Comparison of ENCODE assay signal across 19 cellular contexts in the genomic region with DNA sequence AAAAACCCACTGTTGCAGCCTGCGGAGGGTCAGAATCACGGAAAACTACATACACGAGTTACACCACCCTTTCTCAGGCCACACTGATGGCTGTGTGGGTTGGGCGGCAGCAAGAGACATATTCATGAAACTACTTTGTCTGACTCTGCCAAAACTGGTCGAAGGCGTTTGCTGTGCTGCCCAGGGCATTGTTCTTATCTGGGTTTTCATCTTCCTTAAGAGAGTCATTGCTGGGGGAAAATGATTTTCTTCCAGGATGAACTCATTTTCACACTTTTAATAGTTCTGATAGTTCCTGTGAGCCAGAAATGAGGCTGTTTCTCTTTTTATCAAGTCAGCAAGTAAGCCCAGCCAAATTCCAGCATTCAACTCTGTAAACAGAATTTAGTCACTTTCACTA. TPM values are rescaled to one million over a fixed set of nuclear protein-coding genes. Genes with fewer than 3 reads are reported as not detected.
A peak's percentile ranks its signal among the peaks of the same experiment; 100 is the strongest.
DNase-seq lines count a peak whose midpoint lies in the region; ATAC-seq and TF ChIP-seq lines count a peak whose summit lies in the region.
"Had no signal": no experiment of that assay in that cellular context is flagged by ENCODE, and none has a peak within 500 bp of the region (broad histone marks: within the 10 kb centered on the region; RNA-seq: fewer than 3 reads in every experiment).

No MANE protein-coding gene starts in this region.

- no peak overlapping the region for H3K23ac ChIP-seq in mesenchymal stem cell (ENCODE audit: low read length in 2 of 2)

- no peak overlapping the region for H2BK120ac ChIP-seq in mesenchymal stem cell (ENCODE audit: low read depth, low read length)

- no peak overlapping the region for H2BK5ac ChIP-seq in mesenchymal stem cell (ENCODE audit: low read depth, low read length, poor library complexity, severe bottlenecking)

- peaks cover 9% of the 10 kb centered on the region for H3K4me1 Mint-ChIP-seq in MCF 10A (ENCODE audit: insufficient read depth, unreplicated experiment)
- H3K4me1 Mint-ChIP-seq: naive thymus-derived CD8-positive, alpha-beta T cell had no signal

- H2AK5ac ChIP-seq in mesenchymal stem cell (ENCODE audit: low read length, severe bottlenecking) = no peak overlapping the region

- no peak overlapping the region for H2AFZ ChIP-seq in mesenchymal stem cell (ENCODE audit: low read depth, low read length)

- H3K27me3 Mint-ChIP-seq in MCF 10A (ENCODE audit: insufficient read depth, unreplicated experiment) = no peaks in the 10 kb centered on the region

- no peak for TF ChIP-seq POLR2A in breast epithelium (IDR thresholded peaks at IDR 0.05)
- TF ChIP-seq POLR2A in gastrocnemius medialis (IDR thresholded peaks at IDR 0.05) = no peak

- DNase-seq in MCF 10A (ENCODE audit: unreplicated experiment) (peak; percentile 0), breast epithelium (ENCODE audit: low spot score in 2 of 2) (no peak), mesenchymal stem cell (peak; percentile 4), gastrocnemius medialis (no peak)
- no peak for DNase-seq in stimulated activated CD4-positive, alpha-beta T cell treated with anti-CD3 and anti-CD28 coated beads, Interleukin-15, amount 100 ng/mL, for 24 hours
- DNase-seq: activated gamma-delta T cell treated with Interleukin-2 at 50 U/mL for 16 hours; COR-L47; H7; Kasumi-1; left colon; naive thymus-derived CD8-positive, alpha-beta T cell; NCI-H2029; Right ventricle myocardium superior; sigmoid colon; stimulated activated naive CD4-positive, alpha-beta T cell treated with Interleukin-2 at 50 U/mL for 16 hours had no signal

- TF ChIP-seq CTCF in MCF 10A (IDR thresholded peaks at IDR 0.05; ENCODE audit: unreplicated experiment) = no peak
- no peak for TF ChIP-seq CTCF in breast epithelium (IDR thresholded peaks at IDR 0.05)
- no peak for TF ChIP-seq CTCF in gastrocnemius medialis (IDR thresholded peaks at IDR 0.05 in 4 of 5, conservative IDR thresholded peaks at IDR 0.05 in 1 of 5)

- BruUV-seq in MCF 10A (replicated peaks; lab: Mats Ljungman, UMichigan) = no TSS peak

- H2BK12ac ChIP-seq in mesenchymal stem cell (ENCODE audit: low read length in 2 of 2) = no peak overlapping the region

- intact Hi-C loops in MCF 10A (cut with micrococcal nuclease) = no loop called here
- intact Hi-C loops in breast epithelium (cut with DNase I; ENCODE audit: low total_unique reads) = no loop called here
- intact Hi-C loops in gastrocnemius medialis (cut with DNase I; ENCODE audit: low total_unique reads) = no loop called here

- no peaks in the 10 kb centered on the region for H3K79me1 ChIP-seq in mesenchymal stem cell (replicated peaks; ENCODE audit: low read length, poor library complexity, severe bottlenecking)

- H3K27ac ChIP-seq in breast epithelium (no peak overlapping the region), ectodermal cell (ENCODE audit: insufficient read depth, low read depth, low read length, poor library complexity, severe bottlenecking) (peak overlapping the region; percentile 22), mesenchymal stem cell (ENCODE audit: low read length, poor library complexity, severe bottlenecking) (no peak overlapping the region), gastrocnemius medialis (no peak overlapping the region)
- H3K27ac ChIP-seq: sigmoid colon had no signal

- H3K36me3 ChIP-seq in breast epithelium (no peaks in the 10 kb centered on the region), ectodermal cell (ENCODE audit: control insufficient read depth, insufficient read depth, low read length) (no peaks in the 10 kb centered on the region), mesenchymal stem cell (ENCODE audit: control insufficient read depth in 1 of 2, insufficient read depth in 2 of 2, low read depth in 1 of 2, low read length in 2 of 2) (no peaks in the 10 kb centered on the region), gastrocnemius medialis (no peaks in the 10 kb centered on the region)
- H3K36me3 ChIP-seq: sigmoid colon had no signal

- no peak overlapping the region for H2BK15ac ChIP-seq in mesenchymal stem cell (ENCODE audit: low read depth, poor library complexity, severe bottlenecking)

- no peak overlapping the region for H4K8ac ChIP-seq in mesenchymal stem cell (ENCODE audit: low read length)

- no peak overlapping the region for H3K4me2 ChIP-seq in mesenchymal stem cell (ENCODE audit: low read length, poor library complexity, severe bottlenecking)

- H3K14ac ChIP-seq in mesenchymal stem cell (ENCODE audit: low read length in 2 of 2) = no peak overlapping the region

- H3K4ac ChIP-seq in mesenchymal stem cell (ENCODE audit: low read depth in 1 of 2, low read length in 2 of 2) = no peak overlapping the region

- no peak overlapping the region for H3K18ac ChIP-seq in mesenchymal stem cell (ENCODE audit: low read depth in 1 of 2, low read length in 2 of 2)

- no peak overlapping the region for H4K91ac ChIP-seq in mesenchymal stem cell (ENCODE audit: low read length)

- no peaks in the 10 kb centered on the region for H3K36me3 Mint-ChIP-seq in MCF 10A (ENCODE audit: insufficient read depth, unreplicated experiment)
- H3K36me3 Mint-ChIP-seq: naive thymus-derived CD8-positive, alpha-beta T cell had no signal

- peak overlapping the region; percentile 43 for H3K9ac ChIP-seq in mesenchymal stem cell (ENCODE audit: low read length)

- whole genome bisulfite sequencing in ectodermal cell, 2 experiments = 71 to 76% methylated on average over 6 of the region's 6 CpGs
- 76% methylated on average over 6 of the region's 6 CpGs for WGBS in mesenchymal stem cell

- peaks cover 0 to 9% of the 10 kb centered on the region in 2 donors for H3K27me3 ChIP-seq in breast epithelium
- no peaks in the 10 kb centered on the region for H3K27me3 ChIP-seq in ectodermal cell (ENCODE audit: control insufficient read depth, insufficient read depth, low read length, poor library complexity, severe bottlenecking)
- H3K27me3 ChIP-seq in mesenchymal stem cell (ENCODE audit: control insufficient read depth in 1 of 2, insufficient read depth in 1 of 2, low read length in 2 of 2) = peaks cover 0 to 3% of the 10 kb centered on the region in 2 experiments
- H3K27me3 ChIP-seq in gastrocnemius medialis = no peaks in the 10 kb centered on the region
- H3K27me3 ChIP-seq: dorsolateral prefrontal cortex, sigmoid colon had no signal

- POLR2A ChIA-PET in MCF 10A (lab: Yijun Ruan, JAX) = interaction anchor here (1.5 kb wide), 1 partner anchor 85 kb away, joined by 3 read pairs; no protein-coding TSS in a partner anchor

- CTCF ChIA-PET in MCF 10A (lab: Yijun Ruan, JAX) = no interaction called here

- no peak overlapping the region for H3K27ac Mint-ChIP-seq in MCF 10A (ENCODE audit: low read depth, unreplicated experiment)
- H3K27ac Mint-ChIP-seq: naive thymus-derived CD8-positive, alpha-beta T cell had no signal

- H3K4me1 ChIP-seq in breast epithelium (no peaks in the 10 kb centered on the region), ectodermal cell (ENCODE audit: control insufficient read depth, insufficient read depth, low read length) (peaks cover 77% of the 10 kb centered on the region), mesenchymal stem cell (ENCODE audit: control insufficient read depth, insufficient read depth, low read depth, low read length) (peaks cover 4% of the 10 kb centered on the region), gastrocnemius medialis (no peaks in the 10 kb centered on the region)
- H3K4me1 ChIP-seq: sigmoid colon had no signal

- in situ Hi-C loops in gastrocnemius medialis (cut with MboI; ENCODE audit: low sequenced_read_pairs in 4 of 4) = no loop called here

- no peaks in the 10 kb centered on the region for H3K9me3 Mint-ChIP-seq in MCF 10A (ENCODE audit: unreplicated experiment)
- H3K9me3 Mint-ChIP-seq: naive thymus-derived CD8-positive, alpha-beta T cell had no signal

- H3K9me3 ChIP-seq in breast epithelium (no peaks in the 10 kb centered on the region), ectodermal cell (ENCODE audit: control insufficient read depth, low read length) (no peaks in the 10 kb centered on the region), mesenchymal stem cell (ENCODE audit: control insufficient read depth, low read length) (no peaks in the 10 kb centered on the region), gastrocnemius medialis (no peaks in the 10 kb centered on the region)
- H3K9me3 ChIP-seq: sigmoid colon had no signal

- H3K4me3 Mint-ChIP-seq in MCF 10A (ENCODE audit: unreplicated experiment) = no peak overlapping the region
- H3K4me3 Mint-ChIP-seq: naive thymus-derived CD8-positive, alpha-beta T cell had no signal

- ATAC-seq in GM21786 (IDR thresholded peaks at IDR 0.05; ENCODE audit: unreplicated experiment) = no peak
- ATAC-seq in GM18502 (IDR thresholded peaks at IDR 0.05; ENCODE audit: poor library complexity, unreplicated experiment) = no peak
- no peak for ATAC-seq in gastrocnemius medialis
- ATAC-seq: left colon; naive thymus-derived CD8-positive, alpha-beta T cell had no signal

- H3K4me3 ChIP-seq in breast epithelium (peak overlapping the region in 1 of 3 donors; percentile 19), ectodermal cell (ENCODE audit: insufficient read depth, low read depth, low read length) (no peak overlapping the region), mesenchymal stem cell (ENCODE audit: insufficient read depth in 1 of 2, low read depth in 1 of 2, low read length in 2 of 2) (no peak overlapping the region), gastrocnemius medialis (no peak overlapping the region)
- H3K4me3 ChIP-seq: dorsolateral prefrontal cortex, sigmoid colon had no signal

RNA-seq across cellular contexts. Expression of a gene that starts 47.6 kb away (rescaled TPM):
- total RNA-seq in MCF 10A (2022) (0.05 TPM in 2 replicates), breast epithelium (under 1 TPM in 2 of 3 donors, not detected in 1; under 0.01 TPM), gastrocnemius medialis (not detected)
- polyA plus RNA-seq in ectodermal cell (2013, experiment 1 of 4) = 75.5 TPM
- 94.6 TPM for polyA plus RNA-seq in ectodermal cell (2013, experiment 2 of 4)
- polyA plus RNA-seq in ectodermal cell (2013, experiment 3 of 4) = 44.5 TPM
- polyA plus RNA-seq in ectodermal cell (2013, experiment 4 of 4) = 48.2 TPM
- polyA plus RNA-seq in mesenchymal stem cell (2013, experiment 1 of 2) = not detected
- polyA plus RNA-seq in mesenchymal stem cell (2013, experiment 2 of 2) = not detected
- total RNA-seq: left colon; naive thymus-derived CD8-positive, alpha-beta T cell; Right ventricle myocardium superior; sigmoid colon had no signal
- polyA plus RNA-seq: naive thymus-derived CD8-positive, alpha-beta T cell; sigmoid colon had no signal

Comparison
In these comparisons a context has a peak if more than half of its experiments do, and no peak if none do; other contexts are left out.
1. DNase-seq: peak in MCF 10A (single experiment) and mesenchymal stem cell (single experiment); none in breast epithelium (0 of 2), stimulated activated CD4-positive, alpha-beta T cell treated with anti-CD3 and anti-CD28 coated beads, Interleukin-15, amount 100 ng/mL, for 24 hours (single experiment) and gastrocnemius medialis (0 of 2).